In the genomic region with DNA sequence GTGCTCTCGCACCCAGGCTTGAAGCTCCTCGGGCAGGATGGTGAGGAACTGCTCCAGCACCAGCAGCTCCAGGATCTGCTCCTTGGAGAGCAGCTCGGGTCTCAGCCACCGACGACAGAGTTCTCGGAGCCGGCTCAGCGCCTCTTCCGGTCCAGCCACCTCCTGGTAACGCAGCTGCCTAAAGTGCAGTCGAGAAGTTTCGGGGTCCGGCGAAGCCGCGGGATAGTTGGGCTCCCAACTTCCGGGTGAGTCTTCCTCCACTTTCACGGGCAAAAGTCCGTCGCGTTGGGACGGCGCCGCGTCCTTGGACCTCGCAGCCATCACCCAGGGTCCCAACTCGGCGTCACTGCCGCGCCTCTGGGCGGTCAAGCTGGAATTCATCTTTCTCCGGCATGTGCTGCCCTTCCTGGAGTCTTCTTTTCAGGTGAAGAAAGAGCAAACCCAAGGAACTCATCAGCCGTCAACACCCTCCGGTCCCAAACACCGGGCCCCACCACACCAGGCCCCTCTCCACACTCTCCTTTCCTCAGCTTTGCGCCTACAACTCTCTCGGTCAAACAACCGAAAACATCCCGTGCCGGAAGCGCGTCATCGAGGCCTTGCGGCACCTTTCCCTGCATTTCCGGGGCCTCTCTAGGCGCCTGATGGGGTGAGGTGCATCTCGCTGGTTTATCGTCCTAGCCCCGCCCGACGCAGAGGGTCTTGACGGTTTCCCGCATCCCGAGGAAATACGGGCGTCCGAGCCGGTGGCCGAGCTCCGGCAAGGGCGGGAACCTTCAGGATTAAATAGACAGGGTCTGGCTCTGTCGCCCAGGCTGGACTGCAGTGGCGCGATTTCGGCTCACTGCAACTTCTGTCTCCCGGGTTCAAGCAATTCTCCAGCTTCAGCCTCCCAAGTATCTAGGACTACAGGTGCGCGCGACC, we compare ENCODE assay signal across 8 cellular contexts. TPM values are rescaled to one million over a fixed set of nuclear protein-coding genes. Genes with fewer than 3 reads are reported as not detected.
DNase-seq lines count a peak whose midpoint lies in the region; ATAC-seq and TF ChIP-seq lines count a peak whose summit lies in the region.

A gene (minus strand): TSS at position 569 of the 924 bp plus-strand sequence. CDS start 188 bp downstream, at position 381.

- no peak for TF ChIP-seq CTCF in Calu3 (IDR thresholded peaks at IDR 0.05; ENCODE audit: unreplicated experiment)

- H3K9me3 Mint-ChIP-seq in Calu3 (ENCODE audit: low read depth, unreplicated experiment): no peaks in the 10 kb centered on the region
- H3K9me3 Mint-ChIP-seq in activated T-cell treated with anti-CD3 and anti-CD28 coated beads, Interleukin-2, amount 50 U/mL, for 24 hours: peaks cover 6% of the 10 kb centered on the region

- CTCF ChIA-PET in Calu3 (lab: Charles Lee): interaction anchor here (0.6 to 0.8 kb wide), 3 partner anchors 28 to 888 kb away, joined by 3 to 4 read pairs (median 4); no protein-coding TSS in a partner anchor

- peak within 1 kb of the TSS; percentile 96 for H3K27ac Mint-ChIP-seq in Calu3 (ENCODE audit: unreplicated experiment)
- peak within 1 kb of the TSS; percentile 100 for H3K27ac Mint-ChIP-seq in activated T-cell treated with anti-CD3 and anti-CD28 coated beads, Interleukin-2, amount 50 U/mL, for 24 hours

- TF ChIP-seq POLR2A in erythroblast (IDR thresholded peaks at IDR 0.05; ENCODE audit: low read length): peak; percentile 97

- no peak for TF ChIP-seq EP300 in Ishikawa (IDR thresholded peaks at IDR 0.05; ENCODE audit: borderline replicate concordance)

- intact Hi-C loops in Calu3 (cut with micrococcal nuclease; ENCODE audit: unreplicated experiment): loop anchor here (10.0 kb wide), 1 partner anchor 115 kb away; a partner anchor contains a TSS

- peak; percentile 44 for ATAC-seq in GM21515 (IDR thresholded peaks at IDR 0.05; ENCODE audit: unreplicated experiment)

- peak within 1 kb of the TSS; percentile 88 for H3K4me3 Mint-ChIP-seq in Calu3 (ENCODE audit: low read depth, unreplicated experiment)
- H3K4me3 Mint-ChIP-seq in activated T-cell treated with anti-CD3 and anti-CD28 coated beads, Interleukin-2, amount 50 U/mL, for 24 hours: peak within 1 kb of the TSS; percentile 100

- no peaks in the 10 kb centered on the region for H3K27me3 Mint-ChIP-seq in Calu3 (ENCODE audit: unreplicated experiment)
- no peaks in the 10 kb centered on the region for H3K27me3 Mint-ChIP-seq in activated T-cell treated with anti-CD3 and anti-CD28 coated beads, Interleukin-2, amount 50 U/mL, for 24 hours

- DNase-seq in Calu3 (peak; percentile 86), erythroblast (lab: John Stamatoyannopoulos, UW) (peak; percentile 96), mucosa of gallbladder (ENCODE audit: low spot score) (peak; percentile 92)
- peak; percentile 90 for DNase-seq in activated T-cell treated with anti-CD3 and anti-CD28 coated beads, Interleukin-2, amount 50 U/mL, for 24 hours
- DNase-seq in stimulated activated CD8-positive, alpha-beta memory T cell treated with anti-CD3 and anti-CD28 coated beads, Interleukin-4, amount 100 ng/mL, for 24 hours (ENCODE audit: low read depth): peak; percentile 79

- no peak for TF ChIP-seq RAD21 in Ishikawa (IDR thresholded peaks at IDR 0.05; ENCODE audit: low read depth)

- BruUV-seq in Calu3 (replicated peaks; lab: Mats Ljungman, UMichigan): TSS peak; percentile 84

- H3K4me1 Mint-ChIP-seq in Calu3 (ENCODE audit: low read depth, unreplicated experiment): peaks cover 9% of the 10 kb centered on the region
- H3K4me1 Mint-ChIP-seq in activated T-cell treated with anti-CD3 and anti-CD28 coated beads, Interleukin-2, amount 50 U/mL, for 24 hours (ENCODE audit: low read depth): peaks cover 30% of the 10 kb centered on the region

- H3K36me3 Mint-ChIP-seq in Calu3 (ENCODE audit: insufficient read depth, unreplicated experiment): peaks cover 50% of the 10 kb centered on the region
- H3K36me3 Mint-ChIP-seq in activated T-cell treated with anti-CD3 and anti-CD28 coated beads, Interleukin-2, amount 50 U/mL, for 24 hours (ENCODE audit: low read depth): peaks cover 59% of the 10 kb centered on the region

TF ChIP-seq in Ishikawa, 13 proteins besides CTCF, POLR2A, EP300 and RAD21 (continues in another document):
- no peak for TF ChIP-seq FOXM1 (IDR thresholded peaks at IDR 0.05; ENCODE audit: borderline replicate concordance, low read depth)
- no peak for TF ChIP-seq NFIC (IDR thresholded peaks at IDR 0.05)
- TF ChIP-seq YY1 (IDR thresholded peaks at IDR 0.05; ENCODE audit: low read depth): peak; percentile 31; the same call in 1 of the 2 replicates
- TF ChIP-seq, protein P1, sequence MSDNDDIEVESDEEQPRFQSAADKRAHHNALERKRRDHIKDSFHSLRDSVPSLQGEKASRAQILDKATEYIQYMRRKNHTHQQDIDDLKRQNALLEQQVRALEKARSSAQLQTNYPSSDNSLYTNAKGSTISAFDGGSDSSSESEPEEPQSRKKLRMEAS (IDR thresholded peaks at IDR 0.05): peak; percentile 72
- TF ChIP-seq TAF1 (IDR thresholded peaks at IDR 0.05; ENCODE audit: low read depth): peak; percentile 81
- TF ChIP-seq, protein P2, sequence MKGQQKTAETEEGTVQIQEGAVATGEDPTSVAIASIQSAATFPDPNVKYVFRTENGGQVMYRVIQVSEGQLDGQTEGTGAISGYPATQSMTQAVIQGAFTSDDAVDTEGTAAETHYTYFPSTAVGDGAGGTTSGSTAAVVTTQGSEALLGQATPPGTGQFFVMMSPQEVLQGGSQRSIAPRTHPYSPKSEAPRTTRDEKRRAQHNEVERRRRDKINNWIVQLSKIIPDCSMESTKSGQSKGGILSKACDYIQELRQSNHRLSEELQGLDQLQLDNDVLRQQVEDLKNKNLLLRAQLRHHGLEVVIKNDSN (IDR thresholded peaks at IDR 0.05): 0 out of 2 replicates have a peak, but pooled peaks have one; percentile 60
- no peak for TF ChIP-seq ZBTB7A (IDR thresholded peaks at IDR 0.05; ENCODE audit: low read depth)
- peak; percentile 87 for TF ChIP-seq CREB1 (IDR thresholded peaks at IDR 0.05; ENCODE audit: low read depth)
- no peak for TF ChIP-seq TEAD4 (IDR thresholded peaks at IDR 0.05)

TF ChIP-seq in PFSK-1, 5 proteins besides CTCF, POLR2A, EP300 and RAD21:
- TF ChIP-seq SIN3A (IDR thresholded peaks at IDR 0.05; ENCODE audit: borderline replicate concordance, insufficient read depth, low read length): no peak; the same call in 1 of the 2 replicates
- peak; percentile 77; the same call in 1 of the 2 replicates for TF ChIP-seq TAF1 (IDR thresholded peaks at IDR 0.05; ENCODE audit: borderline replicate concordance, insufficient read depth, low read length)
- peak; percentile 83; the same call in 1 of the 2 replicates for TF ChIP-seq POLR2AphosphoS5 (IDR thresholded peaks at IDR 0.05; ENCODE audit: low read depth, low read length)
- peak; percentile 79 for TF ChIP-seq FOXP2 (optimal IDR thresholded peaks at IDR 0.05; ENCODE audit: borderline replicate concordance, extremely low read depth, extremely low read length, insufficient read depth)

RNA-seq across cellular contexts. Expression of the gene that starts here (rescaled TPM):
- total RNA-seq in Calu3 (2022): 17.3 and 19.2 TPM in 2 replicates
- polyA plus RNA-seq in PFSK-1 (2012; ENCODE audit: insufficient read length, low read depth): 13.4 TPM
- total RNA-seq in mucosa of gallbladder: 27.3 TPM

Comparison
In these comparisons a context has a peak if more than half of its experiments do, and no peak if none do; other contexts are left out.
1. Peak in every context shown above with its lines: DNase-seq and ATAC-seq.